Comparison of ENCODE assay signal across 8 cellular contexts in the genomic region with DNA sequence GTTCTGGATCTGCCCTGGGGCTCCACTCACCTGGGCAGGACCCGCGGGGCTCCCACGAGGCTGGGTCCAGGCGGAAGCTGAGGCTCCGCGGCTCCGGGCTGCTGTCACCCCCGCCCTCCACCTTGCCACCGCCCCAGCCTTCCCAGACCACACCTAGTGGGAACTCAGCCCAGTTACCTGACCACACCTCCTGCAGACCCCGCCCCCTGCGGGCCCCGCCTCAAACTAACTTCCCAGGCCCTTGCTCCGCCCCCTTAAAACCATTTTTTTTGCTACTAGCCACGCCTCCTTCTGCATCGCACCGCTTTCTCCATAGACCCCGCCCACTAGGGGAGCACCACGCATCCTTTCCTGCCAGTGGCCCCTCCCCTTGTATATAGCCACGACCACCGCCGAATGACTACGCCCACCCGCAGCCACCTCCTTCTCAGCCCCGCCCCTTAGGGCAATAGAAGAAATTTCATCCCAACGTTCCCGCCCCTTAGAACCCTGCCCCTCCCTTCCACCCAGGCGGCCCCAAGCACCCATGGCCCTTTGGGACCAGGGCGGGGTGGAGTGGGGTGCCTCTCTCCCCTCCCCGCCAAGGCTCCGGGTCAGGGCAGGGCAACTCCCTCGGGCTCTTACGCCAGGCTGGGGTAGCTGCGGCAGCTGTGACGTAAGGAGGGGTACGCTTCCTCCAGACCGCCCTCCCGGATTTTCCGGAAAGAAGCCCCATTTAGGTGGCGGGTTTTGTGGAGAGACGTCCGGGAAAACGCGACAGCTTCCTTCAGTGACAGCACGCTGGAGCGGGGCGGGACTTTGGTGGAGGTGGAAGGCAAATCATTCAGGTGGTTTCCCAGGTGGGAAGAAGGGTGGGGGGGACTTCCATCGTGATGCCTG. TPM values are rescaled to one million over a fixed set of nuclear protein-coding genes. Genes with fewer than 3 reads are reported as not detected.
DNase-seq lines count a peak whose midpoint lies in the region; ATAC-seq and TF ChIP-seq lines count a peak whose summit lies in the region.

Gene SH2D3A, minus strand, starts transcription at position 79 of the 879 bp plus-strand sequence. CDS start 3,687 bp downstream, outside the sequence.

- peak within 1 kb of the TSS; percentile 85 for H3K27ac Mint-ChIP-seq in activated B cell treated with CpG ODN at 0.5 μM for 24 hours

- CTCF ChIA-PET in activated B cell treated with CpG ODN at 0.5 μM for 24 hours (lab: Charles Lee) = interaction anchor here (0.9 to 3.4 kb wide), 6 partner anchors 29 to 250 kb away, joined by 3 to 12 read pairs (median 6); partner anchors contain the start of gene TRIP10

- no peak for TF ChIP-seq CTCF in activated B cell treated with CpG ODN at 0.5 μM for 24 hours (IDR thresholded peaks at IDR 0.05)
- TF ChIP-seq CTCF in cardiac fibroblast (IDR thresholded peaks at IDR 0.05; ENCODE audit: low read depth, low read length) = no peak
- no peak for TF ChIP-seq CTCF in right lobe of liver (IDR thresholded peaks at IDR 0.05)

- H3K9me3 ChIP-seq in right lobe of liver = no peaks in the 10 kb centered on the region

- 2% methylated on average over 26 of the region's 47 CpGs for WGBS in right lobe of liver (ENCODE audit: insufficient coverage, low coverage, low lambda C conversion rate, missing lambda C conversion rate)

- H3K9me3 Mint-ChIP-seq in activated B cell treated with CpG ODN at 0.5 μM for 24 hours = no peaks in the 10 kb centered on the region

- H3K36me3 ChIP-seq in right lobe of liver = no peaks in the 10 kb centered on the region

- peak; percentile 37 for TF ChIP-seq POLR2A in right lobe of liver (IDR thresholded peaks at IDR 0.05)

- H3K4me3 ChIP-seq in cardiac fibroblast (replicated peaks in 1 of 2; ENCODE audit: low read depth in 2 of 2, low read length in 2 of 2) (peak within 1 kb of the TSS; percentile 14 to 23), right lobe of liver (peak within 1 kb of the TSS; percentile 19 to 54 (median 27))

- DNase-seq in NCI-H2029 (lab: John Stamatoyannopoulos, UW) (peak; percentile 88), activated B cell treated with CpG ODN at 0.5 μM for 24 hours (peak; percentile 87), cardiac fibroblast (ENCODE audit: low read depth in 2 of 2) (peak; percentile 37 to 49), right lobe of liver (peak; percentile 85 to 93 (median 88)), NCI-H1092 (lab: John Stamatoyannopoulos, UW) (no peak)
- DNase-seq in stimulated activated CD8-positive, alpha-beta memory T cell treated with anti-CD3 and anti-CD28 coated beads, Interleukin-15, amount 100 ng/mL, for 1 hour (ENCODE audit: low read depth) = peak; percentile 87

- no peaks in the 10 kb centered on the region for H3K27me3 Mint-ChIP-seq in activated B cell treated with CpG ODN at 0.5 μM for 24 hours

- peak within 1 kb of the TSS in 1 of 3 donors; percentile 30 for H3K27ac ChIP-seq in right lobe of liver

- POLR2A ChIA-PET in activated B cell treated with CpG ODN at 0.5 μM for 24 hours (lab: Charles Lee) = interaction anchor here (1.2 to 10.1 kb wide), 4 partner anchors 26 to 95 kb away, joined by 5 to 333 read pairs (median 8); partner anchors contain the start of gene GPR108

- no peaks in the 10 kb centered on the region for H3K27me3 ChIP-seq in right lobe of liver

- peak within 1 kb of the TSS; percentile 88 for H3K4me3 Mint-ChIP-seq in activated B cell treated with CpG ODN at 0.5 μM for 24 hours

- H3K4me1 Mint-ChIP-seq in activated B cell treated with CpG ODN at 0.5 μM for 24 hours = peaks cover 46% of the 10 kb centered on the region

- intact Hi-C loops in activated B cell treated with CpG ODN at 0.5 μM for 24 hours (cut with micrococcal nuclease) (loop anchor here (1.0 to 5.0 kb wide), 5 partner anchors 14 to 249 kb away; partner anchors contain the start of gene GPR108), right lobe of liver (cut with DNase I) (no loop called here)

- H3K4me1 ChIP-seq in right lobe of liver = peaks cover 0 to 29% (median 5%) of the 10 kb centered on the region in 4 donors

- H3K36me3 Mint-ChIP-seq in activated B cell treated with CpG ODN at 0.5 μM for 24 hours (ENCODE audit: low read depth) = peaks cover 7% of the 10 kb centered on the region

- peak; percentile 69 for ATAC-seq in GM18502 (IDR thresholded peaks at IDR 0.05; ENCODE audit: poor library complexity, unreplicated experiment)
- ATAC-seq in HG02852 (IDR thresholded peaks at IDR 0.05; ENCODE audit: unreplicated experiment) = peak; percentile 64
- peak; percentile 73 for ATAC-seq in activated B cell treated with CpG ODN at 0.5 μM for 24 hours (ENCODE audit: low read depth)
- peak; percentile 89 to 92 (median 90) for ATAC-seq in right lobe of liver

RNA-seq across cellular contexts. Expression of gene SH2D3A, which starts in this region (rescaled TPM):
- total RNA-seq in activated B cell treated with CpG ODN at 0.5 μM for 24 hours (18.7 and 22.6 TPM in 2 replicates), right lobe of liver (1 to 10 TPM in 4 of 6 experiments, under 1 TPM in 2; 0.72 to 2.3 (median 1.3) TPM)
